Comparison of ENCODE assay signal across 9 cellular contexts in genomic region chr22:41501209-41501608, GRCh38. TPM values are rescaled to one million over a fixed set of nuclear protein-coding genes. Genes with fewer than 3 reads are reported as not detected.
DNase-seq lines count a peak whose midpoint lies in the region; ATAC-seq, FAIRE-seq and TF ChIP-seq lines count a peak whose summit lies in the region.
"Had no signal": no experiment of that assay in that cellular context is flagged by ENCODE, and none has a peak within 500 bp of the region (broad histone marks: within the 10 kb centered on the region; RNA-seq: fewer than 3 reads in every experiment).

No MANE protein-coding gene starts in this region.

- H3K9me3 ChIP-seq in A549: no peaks in the 10 kb centered on the region
- no peaks in the 10 kb centered on the region for H3K9me3 ChIP-seq in SK-N-SH
- no peaks in the 10 kb centered on the region for H3K9me3 ChIP-seq in left ventricle myocardium inferior (replicated peaks)

- TF ChIP-seq CTCF in A549 (IDR thresholded peaks at IDR 0.05) (peak; percentile 20; the same call in 1 of the 3 replicates), GM12874 (IDR thresholded peaks at IDR 0.05; ENCODE audit: insufficient read depth, low read depth, low read length) (peak; percentile 43; the same call in 1 of the 2 replicates), SK-N-SH (IDR thresholded peaks at IDR 0.05) (no peak), left ventricle myocardium inferior (IDR thresholded peaks at IDR 0.05; ENCODE audit: borderline replicate concordance) (no peak)

- intact Hi-C loops in left ventricle myocardium inferior (cut with micrococcal nuclease): no loop called here

- peak; percentile 76 to 91; a peak in 5 of 6 replicates for ATAC-seq in A549

- WGBS in A549 (ENCODE audit: missing lambda C conversion rate): 95% methylated on average over 5 of the region's 5 CpGs
- 84% methylated on average over 5 of the region's 5 CpGs for WGBS in SK-N-SH (ENCODE audit: low lambda C conversion rate)

- no peak overlapping the region for H3K4me2 ChIP-seq in A549
- no peak overlapping the region for H3K4me2 ChIP-seq in SK-N-SH

- H3K36me3 ChIP-seq in SK-N-SH (replicated peaks in 1 of 2; ENCODE audit: control insufficient read depth in 1 of 2, insufficient read depth in 2 of 2, low read length in 1 of 2): no peaks in the 10 kb centered on the region
- H3K36me3 ChIP-seq in left ventricle myocardium inferior: peaks cover 64% of the 10 kb centered on the region

- no peaks in the 10 kb centered on the region for H3K27me3 ChIP-seq in SK-N-SH (ENCODE audit: insufficient read depth)
- no peaks in the 10 kb centered on the region for H3K27me3 ChIP-seq in left ventricle myocardium inferior (ENCODE audit: low read depth)

- H3K4me3 ChIP-seq in A549 (no peak overlapping the region), SK-N-SH (ENCODE audit: low read depth in 2 of 2, low read length in 1 of 2) (no peak overlapping the region), left ventricle myocardium inferior (no peak overlapping the region)

- H4K20me1 ChIP-seq in SK-N-SH (ENCODE audit: insufficient read depth): no peaks in the 10 kb centered on the region

- H3K27ac ChIP-seq in A549 (no peak overlapping the region), SK-N-SH (ENCODE audit: low read depth in 2 of 2, low read length in 1 of 2) (no peak overlapping the region), left ventricle myocardium inferior (replicated peaks) (peak overlapping the region; percentile 76)

- CTCF ChIA-PET in A549 (lab: Yijun Ruan, JAX) (interaction anchor here (0.6 to 6.2 kb wide), 6 partner anchors 16 to 99 kb away, joined by 3 to 38 read pairs (median 7); no protein-coding TSS in a partner anchor), SK-N-SH (lab: Yijun Ruan, JAX) (interaction anchor here (1.1 to 2.2 kb wide), 3 partner anchors 13 to 33 kb away, joined by 3 to 7 read pairs (median 4); partner anchors contain the start of genes ACO2 and PHF5A)

- peak; percentile 38 to 51; a peak in 3 of 5 replicates for TF ChIP-seq RAD21 in A549 (conservative IDR thresholded peaks at IDR 0.05 in 1 of 2, IDR thresholded peaks at IDR 0.05 in 1 of 2)
- peak; percentile 31 for TF ChIP-seq RAD21 in SK-N-SH (IDR thresholded peaks at IDR 0.05; ENCODE audit: low read length)

- no peak overlapping the region for H2AFZ ChIP-seq in SK-N-SH (ENCODE audit: low read depth)

- TF ChIP-seq EP300 in A549 (IDR thresholded peaks at IDR 0.05) (no peak), SK-N-SH (IDR thresholded peaks at IDR 0.05; ENCODE audit: borderline replicate concordance in 1 of 2, low read depth in 1 of 2, low read length in 1 of 2) (no peak)

- no peaks in the 10 kb centered on the region for H3K9me2 ChIP-seq in SK-N-SH

- no peaks in the 10 kb centered on the region for H3K79me2 ChIP-seq in SK-N-SH (ENCODE audit: insufficient read depth)

- no peak for TF ChIP-seq POLR2A in A549 (IDR thresholded peaks at IDR 0.05; ENCODE audit: low read length)

- no peaks in the 10 kb centered on the region for H3K4me1 ChIP-seq in A549
- no peaks in the 10 kb centered on the region for H3K4me1 ChIP-seq in SK-N-SH (ENCODE audit: control insufficient read depth in 1 of 2, insufficient read depth in 2 of 2, low read depth in 1 of 2, low read length in 1 of 2)
- H3K4me1 ChIP-seq in left ventricle myocardium inferior: peaks cover 99% of the 10 kb centered on the region

- FAIRE-seq in A549 (lab: Jason Lieb, UNC): no peak

- no peak overlapping the region for H3K9ac ChIP-seq in SK-N-SH

- no peaks in the 10 kb centered on the region for H3F3A ChIP-seq in SK-N-SH (replicated peaks; ENCODE audit: insufficient read depth)

- POLR2A ChIA-PET in A549 (lab: Yijun Ruan, JAX): interaction anchor here (1.1 kb wide), 1 partner anchor 54 kb away, joined by 3 read pairs; the partner anchor contains the start of gene TOB2
- POLR2A ChIA-PET in SK-N-SH (lab: Yijun Ruan, JAX): no interaction called here

- peak; percentile 33 to 44 for DNase-seq in A549 (ENCODE audit: low read depth in 1 of 2, low spot score in 1 of 2)
- peak; percentile 33 for DNase-seq in SK-N-SH
- DNase-seq in left ventricle myocardium inferior: no peak
- no peak for DNase-seq in NCI-H1092 treated with DMSO at 0.1 percent for 48 hours (lab: John Stamatoyannopoulos, UW)
- no peak for DNase-seq in cerebellum (ENCODE audit: low spot score)
- DNase-seq in NCI-H774 (lab: John Stamatoyannopoulos, UW): no peak
- no peak for DNase-seq in NCI-H1105 treated with DMSO at 0.1 percent for 48 hours (lab: John Stamatoyannopoulos, UW)

TF ChIP-seq in A549, 52 proteins besides CTCF, POLR2A, EP300 and RAD21 (continues in another document):
- no peak for TF ChIP-seq RCOR1 (IDR thresholded peaks at IDR 0.05; ENCODE audit: low read depth, low read length)
- TF ChIP-seq EHMT2 (IDR thresholded peaks at IDR 0.05; ENCODE audit: low read depth): no peak

TF ChIP-seq in SK-N-SH, 30 proteins besides CTCF, POLR2A, EP300 and RAD21:
- no peak for TF ChIP-seq JUND (IDR thresholded peaks at IDR 0.05)
- 0 out of 2 replicates have a peak, but pooled peaks have one; percentile 3 for TF ChIP-seq SMC3 (IDR thresholded peaks at IDR 0.05; ENCODE audit: low read depth, low read length)

RNA-seq across cellular contexts. Expression of gene ACO2, which starts 32.3 kb away (rescaled TPM):
- polyA plus RNA-seq in A549 (2011; rRNA removed) (30.7 and 32.8 TPM in 2 replicates), A549 (2017; fragmentation: RNase III; extraction: RNeasy Plus Mini Kit Qiagen cat#74134 plus additional on column Dnase treatment) (43.7 to 45.7 TPM (median 43.7 TPM) in 3 replicates), SK-N-SH (2012; rRNA removed) (21.1 and 47.0 TPM in 2 replicates)
- polyA plus RNA-seq in A549 (2012; cell fraction: cytosol; rRNA removed): 56.6 and 60.1 TPM in 2 replicates
- polyA plus RNA-seq in A549 (2012; cell fraction: nucleus; rRNA removed): 70.9 and 105 TPM in 2 replicates
- polyA minus RNA-seq in A549 (2011; rRNA and poly(A)+ RNA removed): 40.0 and 48.5 TPM in 2 replicates
- 22.5 and 35.2 TPM in 2 replicates for polyA plus RNA-seq in SK-N-SH (2012; cell fraction: cytosol; rRNA removed)
- 35.9 and 40.9 TPM in 2 replicates for polyA plus RNA-seq in SK-N-SH (2012; cell fraction: nucleus; rRNA removed)
- total RNA-seq in left ventricle myocardium inferior (851 TPM), cerebellum (64.5 TPM)

RNA-seq across cellular contexts. Expression of gene PHF5A, which starts 32.7 kb away (rescaled TPM):
- polyA plus RNA-seq in A549 (2011; rRNA removed) (69.4 and 82.6 TPM in 2 replicates), A549 (2017; fragmentation: RNase III; extraction: RNeasy Plus Mini Kit Qiagen cat#74134 plus additional on column Dnase treatment) (78.4 to 86.6 TPM (median 80.1 TPM) in 3 replicates), SK-N-SH (2012; rRNA removed) (39.6 and 47.5 TPM in 2 replicates)
- polyA plus RNA-seq in A549 (2012; cell fraction: cytosol; rRNA removed): 66.3 and 69.3 TPM in 2 replicates
- 17.9 and 41.9 TPM in 2 replicates for polyA plus RNA-seq in A549 (2012; cell fraction: nucleus; rRNA removed)
- 31.4 and 38.0 TPM in 2 replicates for polyA minus RNA-seq in A549 (2011; rRNA and poly(A)+ RNA removed)
- 47.1 and 51.5 TPM in 2 replicates for polyA plus RNA-seq in SK-N-SH (2012; cell fraction: cytosol; rRNA removed)
- polyA plus RNA-seq in SK-N-SH (2012; cell fraction: nucleus; rRNA removed): 7.8 and 15.5 TPM in 2 replicates
- total RNA-seq in left ventricle myocardium inferior (23.9 TPM), cerebellum (31.0 TPM)

RNA-seq across cellular contexts. Expression of gene POLR3H, which starts 43.1 kb away (rescaled TPM):
- 24.5 and 26.0 TPM in 2 replicates for polyA plus RNA-seq in A549 (2011; rRNA removed)
- 50.6 TPM in 2 replicates for polyA plus RNA-seq in A549 (2012; cell fraction: cytosol; rRNA removed)
- polyA plus RNA-seq in A549 (2012; cell fraction: nucleus; rRNA removed): 37.0 and 41.9 TPM in 2 replicates
- polyA plus RNA-seq in A549 (2017; fragmentation: RNase III; extraction: RNeasy Plus Mini Kit Qiagen cat#74134 plus additional on column Dnase treatment): 26.1 to 27.7 TPM (median 27.5 TPM) in 3 replicates
- 19.9 and 33.9 TPM in 2 replicates for polyA minus RNA-seq in A549 (2011; rRNA and poly(A)+ RNA removed)
- 22.9 and 25.8 TPM in 2 replicates for polyA plus RNA-seq in SK-N-SH (2012; rRNA removed)
- 17.1 and 22.6 TPM in 2 replicates for polyA plus RNA-seq in SK-N-SH (2012; cell fraction: cytosol; rRNA removed)
- 16.8 and 21.7 TPM in 2 replicates for polyA plus RNA-seq in SK-N-SH (2012; cell fraction: nucleus; rRNA removed)
- 15.8 TPM for total RNA-seq in left ventricle myocardium inferior
- 24.4 TPM for total RNA-seq in cerebellum

RNA-seq across cellular contexts. Expression of gene TOB2, which starts 54.6 kb away (rescaled TPM):
- polyA plus RNA-seq in A549 (2011; rRNA removed) (11.4 and 11.7 TPM in 2 replicates), A549 (2017; fragmentation: RNase III; extraction: RNeasy Plus Mini Kit Qiagen cat#74134 plus additional on column Dnase treatment) (13.6 to 14.7 TPM (median 14.4 TPM) in 3 replicates), SK-N-SH (2012; rRNA removed) (6.2 and 8.3 TPM in 2 replicates)
- 8.6 and 10.5 TPM in 2 replicates for polyA plus RNA-seq in A549 (2012; cell fraction: cytosol; rRNA removed)
- polyA plus RNA-seq in A549 (2012; cell fraction: nucleus; rRNA removed): 13.0 and 13.3 TPM in 2 replicates
- 18.0 and 21.6 TPM in 2 replicates for polyA minus RNA-seq in A549 (2011; rRNA and poly(A)+ RNA removed)
- 5.0 and 7.3 TPM in 2 replicates for polyA plus RNA-seq in SK-N-SH (2012; cell fraction: cytosol; rRNA removed)
- polyA plus RNA-seq in SK-N-SH (2012; cell fraction: nucleus; rRNA removed): 7.2 and 8.6 TPM in 2 replicates
- total RNA-seq in left ventricle myocardium inferior (63.6 TPM), cerebellum (22.4 TPM)

RNA-seq across cellular contexts. Expression of gene CSDC2, which starts 59.6 kb away (rescaled TPM):
- 0.45 and 0.54 TPM in 2 replicates for polyA plus RNA-seq in A549 (2011; rRNA removed)
- polyA plus RNA-seq in A549 (2012; cell fraction: cytosol; rRNA removed): 0.62 and 0.89 TPM in 2 replicates
- polyA plus RNA-seq in A549 (2012; cell fraction: nucleus; rRNA removed): 1.3 and 1.5 TPM in 2 replicates
- 1.7 to 2.8 TPM (median 2.6 TPM) in 3 replicates for polyA plus RNA-seq in A549 (2017; fragmentation: RNase III; extraction: RNeasy Plus Mini Kit Qiagen cat#74134 plus additional on column Dnase treatment)
- 0.17 and 0.54 TPM in 2 replicates for polyA minus RNA-seq in A549 (2011; rRNA and poly(A)+ RNA removed)
- 5.5 and 5.7 TPM in 2 replicates for polyA plus RNA-seq in SK-N-SH (2012; rRNA removed)
- polyA plus RNA-seq in SK-N-SH (2012; cell fraction: cytosol; rRNA removed): 2.0 and 3.4 TPM in 2 replicates
- polyA plus RNA-seq in SK-N-SH (2012; cell fraction: nucleus; rRNA removed): 11.8 and 13.9 TPM in 2 replicates
- total RNA-seq in left ventricle myocardium inferior: 301 TPM
- 9.1 TPM for total RNA-seq in cerebellum
- total RNA-seq: T-helper 1 cell treated with Interleukin-12 subunit alpha and Interleukin-12 subunit beta and Interleukin-4 antibody, amounts not matched to agents 30 ng/mL and 1 ng/mL, for 36 hours had no signal

Comparison
In these comparisons a context has a peak if more than half of its experiments do, and no peak if none do; other contexts are left out.
1. DNase-seq: peak in A549 (2 of 2) and SK-N-SH (single experiment); none in left ventricle myocardium inferior (single experiment), NCI-H1092 treated with DMSO at 0.1 percent for 48 hours (single experiment), cerebellum (single experiment), NCI-H774 (single experiment) and NCI-H1105 treated with DMSO at 0.1 percent for 48 hours (single experiment).
2. CTCF ChIP-seq: peak in A549 (single experiment) and GM12874 (single experiment); none in SK-N-SH (single experiment) and left ventricle myocardium inferior (single experiment).
3. RNA of gene ACO2, which starts 32.3 kb away (total RNA-seq): 851 TPM in left ventricle myocardium inferior (single experiment); 64.5 TPM in cerebellum (single experiment); every median in the first group is over 10 times any median in the second.
4. Of the 12 proteins assayed by ChIP-seq in both A549 and SK-N-SH: peak only in A549: CTCF; only in SK-N-SH: SMC3; in both: RAD21; in neither: 9.